Comparison of ENCODE assay signal across 1 cellular context in genomic region chr10:44935961-44936285, GRCh38.
TF ChIP-seq lines count a peak whose summit lies in the region.

No MANE protein-coding gene starts in this region.

TF ChIP-seq in HCT116, 20 proteins besides CTCF, POLR2A, EP300 and RAD21:
- TF ChIP-seq, protein P1, sequence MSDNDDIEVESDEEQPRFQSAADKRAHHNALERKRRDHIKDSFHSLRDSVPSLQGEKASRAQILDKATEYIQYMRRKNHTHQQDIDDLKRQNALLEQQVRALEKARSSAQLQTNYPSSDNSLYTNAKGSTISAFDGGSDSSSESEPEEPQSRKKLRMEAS (IDR thresholded peaks at IDR 0.05), result no peak
- TF ChIP-seq ZBTB33 (IDR thresholded peaks at IDR 0.05; ENCODE audit: extremely low read depth, insufficient replicate concordance, low read length), result no peak
- TF ChIP-seq ZFX (IDR thresholded peaks at IDR 0.05), result 0 out of 2 replicates have a peak, but pooled peaks have one; percentile 5
